ENCODE assay signal across 16 cellular contexts in genomic region chr5:88662801-88663360, GRCh38.
"Had no signal": no experiment of that assay in that cellular context is flagged by ENCODE, and none has a peak within 500 bp of the region (broad histone marks: within the 10 kb centered on the region; RNA-seq: fewer than 3 reads in every experiment).

No MANE protein-coding gene starts in this region.

- H3K4me3 ChIP-seq: lung, prostate gland, smooth muscle cell, tibial nerve had no signal

- ATAC-seq: esophagus mucosa; left cardiac atrium; stimulated activated effector memory CD8-positive, alpha-beta T cell treated with anti-CD3 and anti-CD28 coated beads, Interleukin-12 subunit alpha, Interleukin-12 subunit beta, amount 100 ng/mL, for 72 hours had no signal

- H3K27ac ChIP-seq: prostate gland had no signal

- H3K9me3 Mint-ChIP-seq: stimulated activated effector memory CD8-positive, alpha-beta T cell treated with anti-CD3 and anti-CD28 coated beads, Interleukin-12 subunit alpha, Interleukin-12 subunit beta, amount 100 ng/mL, for 72 hours had no signal

- H3K4me2 ChIP-seq: smooth muscle cell had no signal

- H3K4me1 ChIP-seq: prostate gland had no signal

- DNase-seq: activated CD4-positive, alpha-beta memory T cell treated with anti-CD3 and anti-CD28 coated beads for 36 hours; activated CD4-positive, alpha-beta T cell treated with anti-CD3 and anti-CD28 coated beads for 1 hour; activated gamma-delta T cell; activated T-cell treated with anti-CD3 and anti-CD28 coated beads, Interleukin-2, amount 50 U/mL, for 48 hours; central memory CD4-positive, alpha-beta T cell; immature natural killer cell; left cardiac atrium; midbrain; naive B cell had no signal

- H3K36me3 Mint-ChIP-seq: stimulated activated effector memory CD8-positive, alpha-beta T cell treated with anti-CD3 and anti-CD28 coated beads, Interleukin-12 subunit alpha, Interleukin-12 subunit beta, amount 100 ng/mL, for 72 hours had no signal

- H3K9me3 ChIP-seq: prostate gland, tibial nerve had no signal

- H3K4me3 Mint-ChIP-seq: activated CD4-positive, alpha-beta memory T cell treated with anti-CD3 and anti-CD28 coated beads for 36 hours; activated naive CD8-positive, alpha-beta T cell; immature natural killer cell; stimulated activated effector memory CD8-positive, alpha-beta T cell treated with anti-CD3 and anti-CD28 coated beads, Interleukin-12 subunit alpha, Interleukin-12 subunit beta, amount 100 ng/mL, for 72 hours had no signal

- H3K36me3 ChIP-seq: prostate gland, tibial nerve had no signal

- H3K27ac Mint-ChIP-seq: activated CD4-positive, alpha-beta memory T cell treated with anti-CD3 and anti-CD28 coated beads for 36 hours; activated naive CD8-positive, alpha-beta T cell; immature natural killer cell; stimulated activated effector memory CD8-positive, alpha-beta T cell treated with anti-CD3 and anti-CD28 coated beads, Interleukin-12 subunit alpha, Interleukin-12 subunit beta, amount 100 ng/mL, for 72 hours had no signal
